In the genomic region with DNA sequence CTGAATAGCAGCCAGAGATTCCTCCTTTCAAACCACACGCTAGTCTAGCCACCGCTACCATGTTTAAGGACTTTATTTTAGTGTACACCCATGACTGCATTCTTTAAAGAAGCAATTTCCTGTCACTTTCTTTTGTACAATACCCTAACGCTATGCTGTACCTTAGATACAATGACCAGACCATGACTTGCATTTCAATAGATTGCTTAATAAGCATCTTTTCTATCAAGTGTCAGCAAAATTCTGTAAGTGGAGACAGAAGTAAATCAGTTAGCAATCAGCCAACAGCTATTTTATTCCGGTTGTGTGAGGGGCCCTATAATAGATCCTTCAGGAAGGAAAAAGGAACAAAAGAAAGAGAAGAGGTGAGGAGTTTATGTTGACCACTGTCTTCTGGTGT, we compare ENCODE assay signal across 12 cellular contexts.
"Had no signal": no experiment of that assay in that cellular context is flagged by ENCODE, and none has a peak within 500 bp of the region (broad histone marks: within the 10 kb centered on the region; RNA-seq: fewer than 3 reads in every experiment).

No MANE protein-coding gene starts in this region.

- H3K27me3 ChIP-seq: breast epithelium, dorsolateral prefrontal cortex, esophagus muscularis mucosa, transverse colon had no signal

- H3K27ac ChIP-seq: breast epithelium, dorsolateral prefrontal cortex, esophagus muscularis mucosa, psoas muscle, transverse colon had no signal

- H3K4me1 Mint-ChIP-seq: nephron; stimulated activated naive B cell treated with anti-CD40 and anti-IgM and Interleukin-4, amounts not matched to agents 10 μg/mL and 1 μg/mL and 100 μg/mL, for 72 hours had no signal

- H3K4me3 Mint-ChIP-seq: nephron; stimulated activated naive B cell treated with anti-CD40 and anti-IgM and Interleukin-4, amounts not matched to agents 10 μg/mL and 1 μg/mL and 100 μg/mL, for 72 hours had no signal

- H3K4me1 ChIP-seq: breast epithelium, esophagus muscularis mucosa, psoas muscle had no signal

- H3K36me3 ChIP-seq: breast epithelium, esophagus muscularis mucosa, transverse colon had no signal

- H3K27ac Mint-ChIP-seq: stimulated activated naive B cell treated with anti-CD40 and anti-IgM and Interleukin-4, amounts not matched to agents 10 μg/mL and 1 μg/mL and 100 μg/mL, for 72 hours had no signal

- DNase-seq: activated effector memory CD4-positive, alpha-beta T cell treated with anti-CD3 and anti-CD28 coated beads, Interleukin-2, amount 50 U/mL, for 16 hours; activated T-cell treated with anti-CD3 and anti-CD28 coated beads, Interleukin-2, amount 50 U/mL, for 1 hour; aorta; dorsolateral prefrontal cortex; left cardiac atrium; psoas muscle; stimulated activated CD4-positive, alpha-beta T cell treated with anti-CD3 and anti-CD28 coated beads, Interleukin-2, amount 100 ng/mL, for 24 hours; stimulated activated naive B cell treated with anti-CD40 and anti-IgM and Interleukin-4, amounts not matched to agents 10 μg/mL and 1 μg/mL and 100 μg/mL, for 72 hours; transverse colon had no signal

- H3K4me3 ChIP-seq: breast epithelium, dorsolateral prefrontal cortex, esophagus muscularis mucosa, psoas muscle, transverse colon had no signal
